Comparison of ENCODE assay signal across 12 cellular contexts in genomic region chr18:11487390-11487789, GRCh38.
DNase-seq lines count a peak whose midpoint lies in the region; ATAC-seq and TF ChIP-seq lines count a peak whose summit lies in the region.
"Had no signal": no experiment of that assay in that cellular context is flagged by ENCODE, and none has a peak within 500 bp of the region (broad histone marks: within the 10 kb centered on the region; RNA-seq: fewer than 3 reads in every experiment).

No MANE protein-coding gene starts in this region.

- H3K56ac ChIP-seq in IMR-90 (ENCODE audit: extremely low read depth, insufficient read depth, low read length), result no peak overlapping the region

- no peaks in the 10 kb centered on the region for H3K9me1 ChIP-seq in IMR-90 (ENCODE audit: insufficient read depth, low read length)

- BruUV-seq in IMR-90 (replicated peaks; lab: Mats Ljungman, UMichigan), result no TSS peak

- no peak overlapping the region for H2BK5ac ChIP-seq in IMR-90 (ENCODE audit: low read depth, low read length, poor library complexity, severe bottlenecking)
- H2BK5ac ChIP-seq in trophoblast cell (ENCODE audit: low read depth, low read length, poor library complexity), result no peak overlapping the region

- H3K4me3 ChIP-seq in BE2C (ENCODE audit: low read depth, low read length) (no peak overlapping the region), IMR-90 (ENCODE audit: insufficient read depth, low read depth, low read length) (no peak overlapping the region), trophoblast cell (ENCODE audit: low read depth, low read length) (peak overlapping the region; percentile 2)
- H3K4me3 ChIP-seq: GM23248 had no signal

- H2BK120ac ChIP-seq in IMR-90 (ENCODE audit: low read depth, low read length) (no peak overlapping the region), trophoblast cell (ENCODE audit: insufficient read depth, low read length, poor library complexity) (no peak overlapping the region)

- H3K9me3 ChIP-seq in BE2C (no peaks in the 10 kb centered on the region), IMR-90 (ENCODE audit: control insufficient read depth, insufficient read depth, low read length) (no peaks in the 10 kb centered on the region), trophoblast cell (ENCODE audit: insufficient read depth, low read depth, low read length) (no peaks in the 10 kb centered on the region)
- H3K9me3 ChIP-seq: Caco-2 had no signal

- no peak for ATAC-seq in IMR-90 (ENCODE audit: low read depth)
- ATAC-seq in foreskin keratinocyte, result peak; percentile 48

- H3K27me3 ChIP-seq in BE2C (no peaks in the 10 kb centered on the region), IMR-90 (ENCODE audit: control insufficient read depth, insufficient read depth, low read length) (peaks cover 4% of the 10 kb centered on the region; the same call in 1 of the 2 replicates), foreskin keratinocyte (no peaks in the 10 kb centered on the region), trophoblast cell (ENCODE audit: insufficient read depth, low read length) (no peaks in the 10 kb centered on the region)

- H3K9ac ChIP-seq in IMR-90 (ENCODE audit: low read depth, low read length) (no peak overlapping the region), trophoblast cell (ENCODE audit: low read length) (no peak overlapping the region)
- H3K9ac ChIP-seq: GM23248 had no signal

- no peak for TF ChIP-seq RAD21 in IMR-90 (IDR thresholded peaks at IDR 0.05; ENCODE audit: low read length)

- peak overlapping the region; percentile 8 for H2AFZ ChIP-seq in IMR-90 (replicated peaks; ENCODE audit: low read length, poor library complexity)
- no peak overlapping the region for H2AFZ ChIP-seq in trophoblast cell (ENCODE audit: insufficient read depth, low read length, poor library complexity)
- H2AFZ ChIP-seq: GM23248 had no signal

- H3K79me2 ChIP-seq in trophoblast cell (ENCODE audit: control insufficient read depth, insufficient read depth, low read length, poor library complexity), result no peaks in the 10 kb centered on the region

- H3K4ac ChIP-seq in IMR-90 (ENCODE audit: low read depth, low read length), result no peak overlapping the region
- no peak overlapping the region for H3K4ac ChIP-seq in trophoblast cell (ENCODE audit: low read depth, low read length)

- no peak overlapping the region for H2BK12ac ChIP-seq in trophoblast cell (ENCODE audit: low read length)

- no peak for TF ChIP-seq POLR2A in IMR-90 (IDR thresholded peaks at IDR 0.05; ENCODE audit: low read depth, low read length)

- no peak overlapping the region for H3K14ac ChIP-seq in IMR-90 (replicated peaks; ENCODE audit: low read depth, low read length)
- H3K14ac ChIP-seq in trophoblast cell (ENCODE audit: low read length), result no peak overlapping the region

- DNase-seq in BE2C, result peak; percentile 39
- DNase-seq in IMR-90, result no peak
- peak in 1 of 2 donors; percentile 55 for DNase-seq in foreskin keratinocyte
- DNase-seq in trophoblast cell, result no peak
- no peak for DNase-seq in NCI-H524 (lab: John Stamatoyannopoulos, UW)
- no peak for DNase-seq in hypothalamus (lab: John Stamatoyannopoulos, UW)
- DNase-seq: ACHN; Caco-2; CD4-positive, alpha-beta T cell; GDM1 had no signal

- TF ChIP-seq CTCF in BE2C (IDR thresholded peaks at IDR 0.05; ENCODE audit: low read depth, low read length) (no peak), IMR-90 (conservative IDR thresholded peaks at IDR 0.05; ENCODE audit: low read depth, low read length) (no peak), foreskin keratinocyte (conservative IDR thresholded peaks at IDR 0.05) (no peak)

- CTCF ChIA-PET in IMR-90 (lab: Yijun Ruan, JAX), result no interaction called here

- no peak overlapping the region for H2AK5ac ChIP-seq in IMR-90 (ENCODE audit: low read depth, low read length)
- no peak overlapping the region for H2AK5ac ChIP-seq in trophoblast cell (ENCODE audit: low read length)

- H3K18ac ChIP-seq in IMR-90 (ENCODE audit: low read depth, low read length) (no peak overlapping the region), trophoblast cell (ENCODE audit: low read length) (no peak overlapping the region)

- dilution Hi-C loops in IMR-90 (cut with HindIII; ENCODE audit: low sequenced_read_pairs, unreplicated experiment), result no loop called here

- H3K4me1 ChIP-seq in BE2C, result no peaks in the 10 kb centered on the region
- peaks cover 2% of the 10 kb centered on the region; the same call in 1 of the 2 replicates for H3K4me1 ChIP-seq in IMR-90 (ENCODE audit: control insufficient read depth, insufficient read depth, low read length)
- H3K4me1 ChIP-seq in foreskin keratinocyte, result no peaks in the 10 kb centered on the region
- peaks cover 4 to 9% of the 10 kb centered on the region in 2 experiments for H3K4me1 ChIP-seq in trophoblast cell (ENCODE audit: control insufficient read depth in 1 of 2, insufficient read depth in 2 of 2, low read length in 2 of 2)
- H3K4me1 ChIP-seq: Caco-2 had no signal

- H3K27ac ChIP-seq in IMR-90 (ENCODE audit: insufficient read depth, low read length) (no peak overlapping the region), foreskin keratinocyte (no peak overlapping the region), trophoblast cell (ENCODE audit: low read depth, low read length) (no peak overlapping the region)
- H3K27ac ChIP-seq: C4-2B, GM23248 had no signal

- no peak overlapping the region for H2BK20ac ChIP-seq in IMR-90 (ENCODE audit: low read depth, low read length)

- no peaks in the 10 kb centered on the region for H3K79me1 ChIP-seq in IMR-90 (ENCODE audit: low read depth in 1 of 2, low read length in 2 of 2)
- no peaks in the 10 kb centered on the region for H3K79me1 ChIP-seq in trophoblast cell (ENCODE audit: low read length)

- no peaks in the 10 kb centered on the region for H4K20me1 ChIP-seq in IMR-90 (ENCODE audit: insufficient read depth, low read length)

- H4K5ac ChIP-seq in IMR-90 (ENCODE audit: low read depth, low read length), result no peak overlapping the region

- H4K12ac ChIP-seq in trophoblast cell (ENCODE audit: low read depth, low read length), result no peak overlapping the region

- H3K23ac ChIP-seq in IMR-90 (ENCODE audit: low read depth, low read length), result no peak overlapping the region
- no peak overlapping the region for H3K23ac ChIP-seq in trophoblast cell (ENCODE audit: low read length)

- no peak overlapping the region for H2AK9ac ChIP-seq in IMR-90 (replicated peaks; ENCODE audit: low read depth, low read length, poor library complexity)

- H3K36me3 ChIP-seq in BE2C (no peaks in the 10 kb centered on the region), IMR-90 (ENCODE audit: control insufficient read depth, insufficient read depth, low read length) (no peaks in the 10 kb centered on the region), trophoblast cell (ENCODE audit: control insufficient read depth in 1 of 2, insufficient read depth in 2 of 2, low read length in 2 of 2) (no peaks in the 10 kb centered on the region)

- H4K91ac ChIP-seq in IMR-90 (ENCODE audit: insufficient read depth, low read depth, low read length) (no peak overlapping the region), trophoblast cell (ENCODE audit: low read depth, low read length) (no peak overlapping the region)

- intact Hi-C loops in IMR-90 (cut with micrococcal nuclease), result no loop called here

- WGBS in IMR-90 (ENCODE audit: extremely low coverage in 2 of 2, insufficient read length in 1 of 2), 2 experiments, result no CpG with 5 or more reads among the region's 1 CpG
- no CpG with 5 or more reads among the region's 1 CpG for WGBS in trophoblast cell (ENCODE audit: extremely low coverage, insufficient coverage, insufficient read length)

- POLR2A ChIA-PET in IMR-90 (lab: Charles Lee; ENCODE audit: unreplicated experiment), result no interaction called here

- H3K4me2 ChIP-seq in IMR-90 (ENCODE audit: low read depth, low read length) (no peak overlapping the region), trophoblast cell (ENCODE audit: low read length) (no peak overlapping the region)

- no peak overlapping the region for H4K8ac ChIP-seq in IMR-90 (ENCODE audit: low read depth in 2 of 2, low read length in 2 of 2)
- no peak overlapping the region for H4K8ac ChIP-seq in trophoblast cell (ENCODE audit: low read depth, low read length)

- H2BK15ac ChIP-seq in IMR-90 (ENCODE audit: low read depth, low read length), result no peak overlapping the region

- in situ Hi-C loops in IMR-90 (cut with MboI; ENCODE audit: low sequenced_read_pairs), result no loop called here

TF ChIP-seq in IMR-90, 13 proteins besides CTCF, POLR2A, EP300 and RAD21:
- TF ChIP-seq MAZ (IDR thresholded peaks at IDR 0.05; ENCODE audit: borderline replicate concordance, low read depth, low read length), result no peak
- no peak for TF ChIP-seq RCOR1 (IDR thresholded peaks at IDR 0.05; ENCODE audit: insufficient replicate concordance, low read length)
- no peak for TF ChIP-seq MAFK (IDR thresholded peaks at IDR 0.05; ENCODE audit: low read depth, low read length)
- no peak for TF ChIP-seq FOS (IDR thresholded peaks at IDR 0.05; ENCODE audit: low read depth, low read length)
- TF ChIP-seq BHLHE40 (IDR thresholded peaks at IDR 0.05; ENCODE audit: low read depth, low read length), result no peak
- no peak for TF ChIP-seq CEBPB (IDR thresholded peaks at IDR 0.05; ENCODE audit: low read depth, low read length)
- TF ChIP-seq CHD1 (IDR thresholded peaks at IDR 0.05; ENCODE audit: low read depth, low read length), result no peak
- no peak for TF ChIP-seq ELK1 (IDR thresholded peaks at IDR 0.05; ENCODE audit: borderline replicate concordance, low read depth, low read length)
- TF ChIP-seq MXI1 (IDR thresholded peaks at IDR 0.05; ENCODE audit: borderline replicate concordance, low read depth, low read length), result no peak
- TF ChIP-seq USF2 (IDR thresholded peaks at IDR 0.05; ENCODE audit: low read depth, low read length), result no peak
